Comparison of ENCODE assay signal across 2 cellular contexts in the genomic region with DNA sequence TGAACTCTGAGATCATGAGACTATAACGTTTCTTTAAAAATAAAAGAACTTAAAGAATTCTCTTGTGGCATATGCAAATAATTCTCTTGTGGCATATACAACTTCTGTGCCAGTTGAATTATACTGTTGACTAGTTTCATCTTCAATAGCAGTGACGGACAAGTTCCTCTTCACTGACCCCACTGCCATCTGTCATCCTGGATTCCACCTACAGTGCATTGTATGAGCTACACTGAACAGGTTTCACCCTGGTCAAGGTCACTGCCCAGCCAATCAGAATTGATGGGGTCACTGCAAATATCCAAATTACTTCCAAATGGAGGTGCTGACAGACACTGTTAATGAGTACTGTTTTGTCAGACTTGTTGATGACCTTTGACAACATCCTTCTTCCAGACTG.
TF ChIP-seq lines count a peak whose summit lies in the region.

No MANE protein-coding gene starts in this region.

TF ChIP-seq in IMR-90, 13 proteins besides CTCF, POLR2A, EP300 and RAD21:
- TF ChIP-seq MXI1 (IDR thresholded peaks at IDR 0.05; ENCODE audit: borderline replicate concordance, low read depth, low read length) (no peak), CEBPB (IDR thresholded peaks at IDR 0.05; ENCODE audit: low read depth, low read length) (no peak), MAZ (IDR thresholded peaks at IDR 0.05; ENCODE audit: borderline replicate concordance, low read depth, low read length) (no peak), SMC3 (IDR thresholded peaks at IDR 0.05; ENCODE audit: low read depth, low read length) (no peak), RCOR1 (IDR thresholded peaks at IDR 0.05; ENCODE audit: insufficient replicate concordance, low read length) (no peak), FOS (IDR thresholded peaks at IDR 0.05; ENCODE audit: low read depth, low read length) (no peak), USF2 (IDR thresholded peaks at IDR 0.05; ENCODE audit: low read depth, low read length) (no peak), RFX5 (IDR thresholded peaks at IDR 0.05; ENCODE audit: low read depth, low read length) (no peak)

TF ChIP-seq in H1, 55 proteins besides CTCF, POLR2A, EP300 and RAD21:
- TF ChIP-seq RFX5 (IDR thresholded peaks at IDR 0.05; ENCODE audit: borderline replicate concordance, low read depth, low read length) (no peak), ASH2L (IDR thresholded peaks at IDR 0.05; ENCODE audit: low read length) (no peak), CBX8 (IDR thresholded peaks at IDR 0.05; ENCODE audit: borderline replicate concordance, low read depth, low read length) (no peak)
